ENCODE assay signal across 1 cellular context in the genomic region with DNA sequence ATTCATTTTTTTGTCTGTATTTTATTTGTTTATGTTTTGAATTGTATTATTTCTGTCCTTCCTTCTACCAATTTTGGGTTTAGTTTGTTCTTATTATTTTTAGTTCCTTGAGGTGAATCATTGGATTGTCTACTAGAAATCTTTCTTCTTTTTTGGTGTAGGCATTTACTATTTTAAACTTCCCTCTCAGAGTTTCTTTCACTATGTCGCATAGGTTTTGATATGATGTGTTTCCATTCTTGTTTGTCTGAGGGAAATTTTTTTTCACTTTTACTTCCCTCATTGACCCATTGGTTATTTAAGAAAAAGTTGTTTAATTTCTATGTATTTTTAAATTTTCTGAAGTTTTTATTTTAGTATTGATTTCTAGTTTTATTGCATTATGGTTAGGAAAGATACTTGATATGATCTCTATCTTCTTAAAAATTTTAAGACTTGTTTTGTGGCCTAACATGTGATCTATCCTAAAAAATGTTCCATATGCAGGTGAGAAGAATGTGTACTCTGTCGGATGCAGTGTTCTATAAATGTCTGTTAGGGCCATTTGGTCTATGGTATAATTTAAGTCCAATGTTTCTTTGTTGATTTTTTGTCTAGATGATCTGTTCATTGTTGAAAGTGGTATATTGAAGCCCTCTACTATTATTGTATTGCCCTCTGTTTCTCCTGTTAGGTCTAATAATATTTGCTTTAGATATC.
TF ChIP-seq lines count a peak whose summit lies in the region.

No MANE protein-coding gene starts in this region.

TF ChIP-seq in HepG2, 621 proteins besides CTCF, POLR2A, EP300 and RAD21 (continued from another document):
- TF ChIP-seq HNRNPL (IDR thresholded peaks at IDR 0.05; ENCODE audit: low read depth, low read length) (no peak), PLRG1 (conservative IDR thresholded peaks at IDR 0.05) (no peak), ZC3H13 (CRISPR knock-in tag; IDR thresholded peaks at IDR 0.05) (no peak), NFYB (CRISPR knock-in tag; IDR thresholded peaks at IDR 0.05) (no peak)
- TF ChIP-seq, protein P1, sequence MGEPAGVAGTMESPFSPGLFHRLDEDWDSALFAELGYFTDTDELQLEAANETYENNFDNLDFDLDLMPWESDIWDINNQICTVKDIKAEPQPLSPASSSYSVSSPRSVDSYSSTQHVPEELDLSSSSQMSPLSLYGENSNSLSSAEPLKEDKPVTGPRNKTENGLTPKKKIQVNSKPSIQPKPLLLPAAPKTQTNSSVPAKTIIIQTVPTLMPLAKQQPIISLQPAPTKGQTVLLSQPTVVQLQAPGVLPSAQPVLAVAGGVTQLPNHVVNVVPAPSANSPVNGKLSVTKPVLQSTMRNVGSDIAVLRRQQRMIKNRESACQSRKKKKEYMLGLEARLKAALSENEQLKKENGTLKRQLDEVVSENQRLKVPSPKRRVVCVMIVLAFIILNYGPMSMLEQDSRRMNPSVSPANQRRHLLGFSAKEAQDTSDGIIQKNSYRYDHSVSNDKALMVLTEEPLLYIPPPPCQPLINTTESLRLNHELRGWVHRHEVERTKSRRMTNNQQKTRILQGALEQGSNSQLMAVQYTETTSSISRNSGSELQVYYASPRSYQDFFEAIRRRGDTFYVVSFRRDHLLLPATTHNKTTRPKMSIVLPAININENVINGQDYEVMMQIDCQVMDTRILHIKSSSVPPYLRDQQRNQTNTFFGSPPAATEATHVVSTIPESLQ (CRISPR knock-in tag; conservative IDR thresholded peaks at IDR 0.05) = no peak
- TF ChIP-seq, protein P2, sequence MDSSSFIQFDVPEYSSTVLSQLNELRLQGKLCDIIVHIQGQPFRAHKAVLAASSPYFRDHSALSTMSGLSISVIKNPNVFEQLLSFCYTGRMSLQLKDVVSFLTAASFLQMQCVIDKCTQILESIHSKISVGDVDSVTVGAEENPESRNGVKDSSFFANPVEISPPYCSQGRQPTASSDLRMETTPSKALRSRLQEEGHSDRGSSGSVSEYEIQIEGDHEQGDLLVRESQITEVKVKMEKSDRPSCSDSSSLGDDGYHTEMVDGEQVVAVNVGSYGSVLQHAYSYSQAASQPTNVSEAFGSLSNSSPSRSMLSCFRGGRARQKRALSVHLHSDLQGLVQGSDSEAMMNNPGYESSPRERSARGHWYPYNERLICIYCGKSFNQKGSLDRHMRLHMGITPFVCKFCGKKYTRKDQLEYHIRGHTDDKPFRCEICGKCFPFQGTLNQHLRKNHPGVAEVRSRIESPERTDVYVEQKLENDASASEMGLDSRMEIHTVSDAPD (CRISPR knock-in tag; IDR thresholded peaks at IDR 0.05) = no peak
TF ChIP-seq in HepG2: peak in this region for 0.
